In genomic region chr19:41516257-41517167, GRCh38 we compare ENCODE assay signal across 9 cellular contexts. TPM values are rescaled to one million over a fixed set of nuclear protein-coding genes. Genes with fewer than 3 reads are reported as not detected.
A peak's percentile ranks its signal among the peaks of the same experiment; 100 is the strongest.
DNase-seq lines count a peak whose midpoint lies in the region; ATAC-seq and TF ChIP-seq lines count a peak whose summit lies in the region.
"Not testable (repeated sequence)": the region's sequence is repeated elsewhere in the genome, so short reads cannot be mapped to it uniquely, and the experiment has no call there.
"Had no signal": no experiment of that assay in that cellular context is flagged by ENCODE, and none has a peak within 500 bp of the region (broad histone marks: within the 10 kb centered on the region; RNA-seq: fewer than 3 reads in every experiment).

No MANE protein-coding gene starts in this region.

- not testable (repeated sequence) for H3K36me3 Mint-ChIP-seq in T-helper 17 cell (ENCODE audit: low read depth); activated T-helper 17 cell treated with anti-CD3 and anti-CD28 coated beads, Interleukin-2, amount 50 U/mL, for 72 hours (ENCODE audit: low read depth); effector memory CD8-positive, alpha-beta T cell (ENCODE audit: insufficient read depth)

- H3K27me3 Mint-ChIP-seq in T-helper 17 cell = peaks cover 70% of the 10 kb centered on the region
- H3K27me3 Mint-ChIP-seq in activated T-helper 17 cell treated with anti-CD3 and anti-CD28 coated beads, Interleukin-2, amount 50 U/mL, for 72 hours = peaks cover 35% of the 10 kb centered on the region
- peaks cover 69 to 90% of the 10 kb centered on the region in 2 donors for H3K27me3 Mint-ChIP-seq in effector memory CD8-positive, alpha-beta T cell

- in situ Hi-C loops in GM13977 (cut with MboI; ENCODE audit: low pct_unique_long_range_greater_than_20kb, low sequenced_read_pairs, unreplicated experiment) = not testable (repeated sequence)

- not testable (repeated sequence) for H3K9me3 Mint-ChIP-seq in activated T-helper 17 cell treated with anti-CD3 and anti-CD28 coated beads, Interleukin-2, amount 50 U/mL, for 72 hours; effector memory CD8-positive, alpha-beta T cell

- H3K4me3 Mint-ChIP-seq in T-helper 17 cell; activated T-helper 17 cell treated with anti-CD3 and anti-CD28 coated beads, Interleukin-2, amount 50 U/mL, for 72 hours; effector memory CD8-positive, alpha-beta T cell: not testable (repeated sequence)

- peak; percentile 23 for ATAC-seq in T-helper 17 cell
- ATAC-seq in activated T-helper 17 cell treated with anti-CD3 and anti-CD28 coated beads, Interleukin-2, amount 50 U/mL, for 72 hours (replicated peaks) = peak; percentile 11
- peak; percentile 23 for ATAC-seq in effector memory CD8-positive, alpha-beta T cell (replicated peaks)

- not testable (repeated sequence) for H3K27ac Mint-ChIP-seq in T-helper 17 cell; activated T-helper 17 cell treated with anti-CD3 and anti-CD28 coated beads, Interleukin-2, amount 50 U/mL, for 72 hours; effector memory CD8-positive, alpha-beta T cell

- peaks cover 16% of the 10 kb centered on the region for H3K4me1 Mint-ChIP-seq in T-helper 17 cell
- H3K4me1 Mint-ChIP-seq in activated T-helper 17 cell treated with anti-CD3 and anti-CD28 coated beads, Interleukin-2, amount 50 U/mL, for 72 hours = not testable (repeated sequence)
- H3K4me1 Mint-ChIP-seq in effector memory CD8-positive, alpha-beta T cell (ENCODE audit: low read depth in 2 of 2) = peaks cover 8 to 15% of the 10 kb centered on the region in 2 donors

- H3K9me3 ChIP-seq in T-helper 17 cell (ENCODE audit: control insufficient read depth, low read length, poor library complexity, severe bottlenecking) = not testable (repeated sequence)

- peak; percentile 39 for TF ChIP-seq CTCF in GM13977 (IDR thresholded peaks at IDR 0.05; ENCODE audit: extremely low read depth, insufficient read depth, missing control alignments)

- peak; percentile 82 for DNase-seq in CD1c-positive myeloid dendritic cell (ENCODE audit: extremely low spot score)
- not testable (repeated sequence) for DNase-seq in GM13977 (ENCODE audit: low spot score); T-helper 17 cell; effector memory CD8-positive, alpha-beta T cell
- DNase-seq in NCI-H82 (lab: John Stamatoyannopoulos, UW) = peak; percentile 8
- peak; percentile 35 for DNase-seq in medulla oblongata (ENCODE audit: extremely low spot score)
- peak in 5 of 6 experiments; percentile 6 to 35 (median 18) for DNase-seq in stimulated activated naive CD4-positive, alpha-beta T cell (lab: John Stamatoyannopoulos, UW)

RNA-seq across cellular contexts. Expression of gene CEACAM21, which starts 59.5 kb away (rescaled TPM):
- 10 to 100 TPM; 40.5 to 44.4 TPM for total RNA-seq in T-helper 17 cell
- 10 to 100 TPM; 27.1 to 30.7 TPM for total RNA-seq in activated T-helper 17 cell treated with anti-CD3 and anti-CD28 coated beads, Interleukin-2, amount 50 U/mL, for 72 hours
- total RNA-seq: fibroblast of villous mesenchyme had no signal
